In the genomic region with DNA sequence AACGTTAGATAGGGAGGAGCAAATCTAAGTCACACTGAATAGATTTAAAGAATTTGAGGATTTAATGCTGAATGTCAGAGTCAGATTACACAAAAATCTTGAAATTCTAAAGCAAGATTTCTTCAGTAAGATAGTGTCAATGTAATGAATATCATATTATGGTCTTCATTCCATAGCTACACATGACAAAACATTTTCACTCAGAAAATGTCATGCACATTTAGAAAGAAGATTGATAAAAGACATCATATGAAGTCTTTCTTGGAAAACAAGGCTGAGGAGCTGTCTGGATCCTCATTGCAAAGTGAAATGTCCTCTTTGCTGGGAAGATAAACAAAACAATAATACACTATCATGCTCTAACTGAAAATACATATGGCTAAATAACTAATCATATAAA, we compare ENCODE assay signal across 30 cellular contexts.
"Had no signal": no experiment of that assay in that cellular context is flagged by ENCODE, and none has a peak within 500 bp of the region (broad histone marks: within the 10 kb centered on the region; RNA-seq: fewer than 3 reads in every experiment).

No MANE protein-coding gene starts in this region.

- H3K27me3 ChIP-seq: adrenal gland, ascending aorta, body of pancreas, brain microvascular endothelial cell, breast epithelium, cardiac muscle cell had no signal

- H3K27ac ChIP-seq: adrenal gland, ascending aorta, body of pancreas, brain microvascular endothelial cell, breast epithelium, cardiac muscle cell had no signal

- DNase-seq: activated effector memory CD4-positive, alpha-beta T cell treated with anti-CD3 and anti-CD28 coated beads, Interleukin-2, amount 50 U/mL, for 16 hours; activated effector memory CD4-positive, alpha-beta T cell treated with Interleukin-2 at 50 U/mL for 16 hours; activated gamma-delta T cell; activated gamma-delta T cell treated with Interleukin-2 at 50 U/mL for 16 hours; activated naive CD4-positive, alpha-beta T cell; activated naive CD4-positive, alpha-beta T cell treated with anti-CD3 and anti-CD28 coated beads for 36 hours; activated naive CD4-positive, alpha-beta T cell treated with anti-CD3 and anti-CD28 coated beads, Interleukin-2, amount 10 ng/mL, durations not matched to agents 7 days and 5 days; activated naive CD4-positive, alpha-beta T cell treated with anti-CD3 and anti-CD28 coated beads, Interleukin-2, amount 50 U/mL, for 16 hours; activated naive CD4-positive, alpha-beta T cell treated with Interleukin-2 at 50 U/mL for 16 hours; activated naive CD8-positive, alpha-beta T cell treated with anti-CD3 and anti-CD28 coated beads for 36 hours; activated naive CD8-positive, alpha-beta T cell treated with anti-CD3 and anti-CD28 coated beads, Interleukin-2, amount 10 ng/mL, durations not matched to agents 7 days and 5 days; activated naive CD8-positive, alpha-beta T cell treated with anti-CD3 and anti-CD28 coated beads, Interleukin-2, amount 50 U/mL, for 24 hours; activated T-cell treated with anti-CD3 and anti-CD28 coated beads, Interleukin-2, amount 50 U/mL, for 1 hour; activated T-cell treated with anti-CD3 and anti-CD28 coated beads, Interleukin-2, amount 50 U/mL, for 24 hours; activated T-cell treated with anti-CD3 and anti-CD28 coated beads, Interleukin-2, amount 50 U/mL, for 4 hours; activated T-cell treated with anti-CD3 and anti-CD28 coated beads, Interleukin-2, amount 50 U/mL, for 48 hours; activated T-cell treated with anti-CD3 and anti-CD28 coated beads, Interleukin-2, amount 50 U/mL, for 72 hours; adrenal gland; amniotic stem cell; amygdala; anterior cingulate cortex; aorta; body of pancreas; brain microvascular endothelial cell; caudate nucleus; central memory CD4-positive, alpha-beta T cell; cerebellar nuclear complex had no signal

- H3K9me3 ChIP-seq: adrenal gland, ascending aorta, body of pancreas, breast epithelium had no signal

- H3K36me3 ChIP-seq: adrenal gland, ascending aorta, brain microvascular endothelial cell, breast epithelium, cardiac muscle cell had no signal

- H3K4me3 ChIP-seq: adrenal gland, ascending aorta, body of pancreas, breast epithelium, cardiac muscle cell had no signal

- H3K4me1 ChIP-seq: adrenal gland, ascending aorta, body of pancreas, breast epithelium had no signal
